Comparison of ENCODE assay signal across 19 cellular contexts in genomic region chr7:90773269-90773668, GRCh38.
DNase-seq lines count a peak whose midpoint lies in the region; ATAC-seq and TF ChIP-seq lines count a peak whose summit lies in the region.
"Had no signal": no experiment of that assay in that cellular context is flagged by ENCODE, and none has a peak within 500 bp of the region (broad histone marks: within the 10 kb centered on the region; RNA-seq: fewer than 3 reads in every experiment).

No MANE protein-coding gene starts in this region.

- H3K27ac ChIP-seq in Karpas-422 (ENCODE audit: low read length) = peak overlapping the region; percentile 91
- H3K27ac ChIP-seq: SJCRH30 had no signal

- H3K9me2 ChIP-seq in Karpas-422 (replicated peaks; ENCODE audit: insufficient read depth, low read length) = no peaks in the 10 kb centered on the region

- H2AFZ ChIP-seq in Karpas-422 (ENCODE audit: low read length) = no peak overlapping the region

- H3K36me3 ChIP-seq in Karpas-422 (ENCODE audit: insufficient read depth, low read length) = peaks cover 36% of the 10 kb centered on the region

- no peak overlapping the region for H3K9ac ChIP-seq in Karpas-422 (ENCODE audit: low read length)

- DNase-seq in GM12864 (ENCODE audit: low read depth) = no peak
- DNase-seq in Karpas-422 = peak; percentile 44
- DNase-seq in left lobe of liver (ENCODE audit: low spot score) = no peak
- DNase-seq in effector CD8-positive, alpha-beta T cell (lab: John Stamatoyannopoulos, UW) = no peak
- no peak for DNase-seq in NCI-H524 treated with DMSO at 0.1 percent for 48 hours (lab: John Stamatoyannopoulos, UW)
- DNase-seq in NOMO-1 (lab: John Stamatoyannopoulos, UW; ENCODE audit: unreplicated experiment in 2 of 2) = no peak
- DNase-seq: NCI-H1092; NCI-H1436; NCI-H187 treated with DMSO at 0.1 percent for 48 hours; NCI-H2107; NCI-H510A; NCI-H748 treated with DMSO at 0.1 percent for 48 hours; NK-92 treated with Interleukin-12 subunit alpha and Interleukin-12 subunit beta, amount 100 ng/mL, for 24 hours; OCI-M1; SJCRH30; T-helper 1 cell had no signal

- H3K4me1 ChIP-seq in Karpas-422 (ENCODE audit: low read length) = peaks cover 71% of the 10 kb centered on the region

- H3K9me3 ChIP-seq in Karpas-422 (ENCODE audit: low read length) = no peaks in the 10 kb centered on the region

- H3K4me2 ChIP-seq in Karpas-422 (ENCODE audit: low read depth, low read length, poor library complexity, severe bottlenecking) = peak overlapping the region; percentile 5

- TF ChIP-seq CTCF in GM12864 (IDR thresholded peaks at IDR 0.05; ENCODE audit: low read depth, low read length, missing control alignments) = no peak

- peaks cover 87% of the 10 kb centered on the region for H3K79me2 ChIP-seq in Karpas-422 (ENCODE audit: low read length)

- H4K20me1 ChIP-seq in Karpas-422 (ENCODE audit: insufficient read depth, low read depth, low read length) = no peaks in the 10 kb centered on the region

- ATAC-seq in GM19025 (IDR thresholded peaks at IDR 0.05; ENCODE audit: low read depth, unreplicated experiment) (peak; percentile 39), left lobe of liver (peak; percentile 68), GM19351 (IDR thresholded peaks at IDR 0.05; ENCODE audit: unreplicated experiment) (no peak)
- ATAC-seq: HCT116 had no signal

- H3K27me3 ChIP-seq in Karpas-422 (ENCODE audit: low read length) = no peaks in the 10 kb centered on the region
- H3K27me3 ChIP-seq: SJCRH30 had no signal

- H3K4me3 ChIP-seq in GM12864 (ENCODE audit: low read depth, low read length) = peak overlapping the region; percentile 10; the same call in 1 of the 2 replicates
- H3K4me3 ChIP-seq in Karpas-422 (ENCODE audit: low read length) = no peak overlapping the region
- H3K4me3 ChIP-seq: SJCRH30 had no signal
